ENCODE assay signal across 10 cellular contexts in genomic region chr1:200653022-200653462, GRCh38. TPM values are rescaled to one million over a fixed set of nuclear protein-coding genes. Genes with fewer than 3 reads are reported as not detected.
A peak's percentile ranks its signal among the peaks of the same experiment; 100 is the strongest.
DNase-seq lines count a peak whose midpoint lies in the region; ATAC-seq, FAIRE-seq and TF ChIP-seq lines count a peak whose summit lies in the region.
"Had no signal": no experiment of that assay in that cellular context is flagged by ENCODE, and none has a peak within 500 bp of the region (broad histone marks: within the 10 kb centered on the region; RNA-seq: fewer than 3 reads in every experiment).

No MANE protein-coding gene starts in this region.

- no peak for TF ChIP-seq CTCF in GM10266 (IDR thresholded peaks at IDR 0.05; ENCODE audit: control insufficient read depth, insufficient read depth, low read depth, missing control alignments)
- no peak for TF ChIP-seq CTCF in mesothelial cell of epicardium (IDR thresholded peaks at IDR 0.05; ENCODE audit: unreplicated experiment)
- no peak for TF ChIP-seq CTCF in Peyer's patch (IDR thresholded peaks at IDR 0.05)
- TF ChIP-seq CTCF in pancreas (IDR thresholded peaks at IDR 0.05), result no peak

- H3K4me1 ChIP-seq in Peyer's patch (no peaks in the 10 kb centered on the region), pancreas (no peaks in the 10 kb centered on the region)

- H3K27me3 ChIP-seq in Peyer's patch (no peaks in the 10 kb centered on the region), pancreas (no peaks in the 10 kb centered on the region)

- TF ChIP-seq POLR2A in Peyer's patch (IDR thresholded peaks at IDR 0.05), result no peak

- H3K4me1 Mint-ChIP-seq in T-helper 1 cell treated with Interleukin-12 subunit alpha and Interleukin-12 subunit beta and Interleukin-4 antibody, amounts not matched to agents 30 μg/mL and 1 μg/mL, for 36 hours (ENCODE audit: low read depth), result peaks cover 22% of the 10 kb centered on the region
- H3K4me1 Mint-ChIP-seq in naive B cell (peaks cover 24 to 28% (median 27%) of the 10 kb centered on the region in 3 donors), mesothelial cell of epicardium (peaks cover 10% of the 10 kb centered on the region)

- DNase-seq in GM10266 (ENCODE audit: extremely low spot score) (peak; percentile 15), naive B cell (no peak), mesothelial cell of epicardium (ENCODE audit: low spot score in 2 of 2, unreplicated experiment in 2 of 2) (no peak), Peyer's patch (no peak), pancreas (no peak), urothelium cell line (ENCODE audit: low spot score) (no peak)
- DNase-seq: NCI-H524; stimulated activated CD4-positive, alpha-beta T cell treated with anti-CD3 and anti-CD28 coated beads, Interleukin-2, amount 100 ng/mL, for 48 hours had no signal

- H3K9me3 ChIP-seq in Peyer's patch, result no peaks in the 10 kb centered on the region
- no peaks in the 10 kb centered on the region for H3K9me3 ChIP-seq in pancreas

- intact Hi-C loops in pancreas (cut with DNase I), result no loop called here

- no peak overlapping the region for H3K4me3 Mint-ChIP-seq in T-helper 1 cell treated with Interleukin-12 subunit alpha and Interleukin-12 subunit beta and Interleukin-4 antibody, amounts not matched to agents 30 μg/mL and 1 μg/mL, for 36 hours
- no peak overlapping the region for H3K4me3 Mint-ChIP-seq in naive B cell
- H3K4me3 Mint-ChIP-seq in mesothelial cell of epicardium, result no peak overlapping the region

- peaks cover 0 to 59% (median 0%) of the 10 kb centered on the region in 3 donors for H3K36me3 ChIP-seq in Peyer's patch
- peaks cover 3 to 18% (median 8%) of the 10 kb centered on the region in 3 donors for H3K36me3 ChIP-seq in pancreas

- H3K27ac ChIP-seq in Peyer's patch (no peak overlapping the region), pancreas (no peak overlapping the region)

- H3K9me3 Mint-ChIP-seq in T-helper 1 cell treated with Interleukin-12 subunit alpha and Interleukin-12 subunit beta and Interleukin-4 antibody, amounts not matched to agents 30 μg/mL and 1 μg/mL, for 36 hours, result no peaks in the 10 kb centered on the region
- no peaks in the 10 kb centered on the region for H3K9me3 Mint-ChIP-seq in naive B cell
- no peaks in the 10 kb centered on the region for H3K9me3 Mint-ChIP-seq in mesothelial cell of epicardium

- H3K27me3 Mint-ChIP-seq in T-helper 1 cell treated with Interleukin-12 subunit alpha and Interleukin-12 subunit beta and Interleukin-4 antibody, amounts not matched to agents 30 μg/mL and 1 μg/mL, for 36 hours (ENCODE audit: low read depth), result no peaks in the 10 kb centered on the region
- H3K27me3 Mint-ChIP-seq in naive B cell, result no peaks in the 10 kb centered on the region
- H3K27me3 Mint-ChIP-seq in mesothelial cell of epicardium (ENCODE audit: low read depth), result no peaks in the 10 kb centered on the region

- 85 to 90% methylated on average over 5 of the region's 5 CpGs for WGBS in pancreas, 2 donors

- FAIRE-seq in pancreas (lab: Jason Lieb, UNC) (no peak), urothelium cell line (lab: Jason Lieb, UNC) (no peak)

- peak overlapping the region; percentile 27 for H3K27ac Mint-ChIP-seq in T-helper 1 cell treated with Interleukin-12 subunit alpha and Interleukin-12 subunit beta and Interleukin-4 antibody, amounts not matched to agents 30 μg/mL and 1 μg/mL, for 36 hours
- H3K27ac Mint-ChIP-seq in naive B cell (peak overlapping the region in 5 of 6 donors; percentile 1 to 96 (median 62)), mesothelial cell of epicardium (no peak overlapping the region)

- H3K36me3 Mint-ChIP-seq in T-helper 1 cell treated with Interleukin-12 subunit alpha and Interleukin-12 subunit beta and Interleukin-4 antibody, amounts not matched to agents 30 μg/mL and 1 μg/mL, for 36 hours (ENCODE audit: low read depth), result peaks cover 36% of the 10 kb centered on the region
- peaks cover 24 to 35% of the 10 kb centered on the region in 2 donors for H3K36me3 Mint-ChIP-seq in naive B cell
- peaks cover 45% of the 10 kb centered on the region for H3K36me3 Mint-ChIP-seq in mesothelial cell of epicardium

- ATAC-seq in GM19438 (IDR thresholded peaks at IDR 0.05; ENCODE audit: low read depth, unreplicated experiment) (peak; percentile 49), naive B cell (ENCODE audit: low read depth in 2 of 2) (no peak), pancreas (no peak)

- H3K4me3 ChIP-seq in Peyer's patch, result no peak overlapping the region
- no peak overlapping the region for H3K4me3 ChIP-seq in pancreas

RNA-seq across cellular contexts. Expression of gene DDX59, which starts 16.7 kb away (rescaled TPM):
- polyA plus RNA-seq in naive B cell (ENCODE audit: low read depth in 6 of 6) (10 to 100 TPM; 14.5 to 24.8 (median 20.4) TPM), pancreas (10 to 100 TPM; 19.9 to 24.6 TPM)
- total RNA-seq in mesothelial cell of epicardium (24.5 to 26.4 TPM (median 25.3 TPM) in 3 replicates), Peyer's patch (10 to 100 TPM; 13.7 to 59.4 (median 16.8) TPM), pancreas (10 to 100 TPM in 4 of 6 donors, 1 to 10 TPM in 2; 9.0 to 12.8 (median 10.2) TPM)

RNA-seq across cellular contexts. Expression of gene KIF14, which starts 32.5 kb away (rescaled TPM):
- polyA plus RNA-seq in naive B cell (ENCODE audit: low read depth in 6 of 6) (not detected), pancreas (under 1 TPM in 1 of 2 donors, not detected in 1; 0.04 TPM)
- total RNA-seq in mesothelial cell of epicardium (5.1 to 5.7 TPM (median 5.5 TPM) in 3 replicates), Peyer's patch (1 to 10 TPM in 3 of 4 donors, under 1 TPM in 1; 0.85 to 2.5 (median 1.1) TPM), pancreas (under 1 TPM in 5 of 6 donors, not detected in 1; 0.04 to 0.22 (median 0.15) TPM)
